Comparison of ENCODE assay signal across 13 cellular contexts in genomic region chr13:81540777-81541176, GRCh38.
DNase-seq lines count a peak whose midpoint lies in the region; ATAC-seq and TF ChIP-seq lines count a peak whose summit lies in the region.
"Had no signal": no experiment of that assay in that cellular context is flagged by ENCODE, and none has a peak within 500 bp of the region (broad histone marks: within the 10 kb centered on the region; RNA-seq: fewer than 3 reads in every experiment).

No MANE protein-coding gene starts in this region.

- DNase-seq in H9, result no peak
- DNase-seq in NAMALWA (ENCODE audit: low spot score), result peak; percentile 53
- peak in 1 of 2 donors; percentile 6 for DNase-seq in cardiac fibroblast (ENCODE audit: low read depth in 2 of 2)
- no peak for DNase-seq in nephron progenitor cell
- no peak for DNase-seq in stimulated activated naive CD4-positive, alpha-beta T cell (lab: John Stamatoyannopoulos, UW)
- no peak for DNase-seq in substantia nigra (lab: John Stamatoyannopoulos, UW)
- DNase-seq: activated CD4-positive, alpha-beta T cell treated with anti-CD3 and anti-CD28 coated beads for 1 hour; activated naive CD4-positive, alpha-beta T cell treated with Interleukin-2 at 50 U/mL for 16 hours; DMS79; effector CD4-positive, alpha-beta T cell; NCI-H1105 had no signal

- no peak overlapping the region for H3K4ac ChIP-seq in H9 (ENCODE audit: low read depth, low read length)

- H4K8ac ChIP-seq in H9 (replicated peaks; ENCODE audit: insufficient read length, low read depth, low read length), result no peak overlapping the region

- H3K27me3 ChIP-seq in H9 (ENCODE audit: insufficient read depth, low read length), result no peaks in the 10 kb centered on the region

- peak overlapping the region in 2 of 3 experiments; percentile 78 to 95; a peak in 4 of 7 replicates for H3K27ac Mint-ChIP-seq in H9
- H3K27ac Mint-ChIP-seq in nephron progenitor cell, result no peak overlapping the region

- peaks cover 6 to 19% (median 8%) of the 10 kb centered on the region in 3 experiments for H3K36me3 Mint-ChIP-seq in H9 (ENCODE audit: insufficient read depth in 1 of 3, low read depth in 3 of 3)
- no peaks in the 10 kb centered on the region for H3K36me3 Mint-ChIP-seq in nephron progenitor cell (ENCODE audit: low read depth)

- no peak overlapping the region for H2BK15ac ChIP-seq in H9 (ENCODE audit: low read depth, low read length)

- no peak overlapping the region for H3K27ac ChIP-seq in H9 (ENCODE audit: insufficient read length, low read depth, low read length)
- H3K27ac ChIP-seq in substantia nigra (ENCODE audit: low read depth, low read length, poor library complexity, severe bottlenecking), result no peak overlapping the region

- peaks cover 3% of the 10 kb centered on the region; the same call in 1 of the 2 replicates for H3K4me1 ChIP-seq in H9 (ENCODE audit: insufficient read depth, low read length)

- H3K4me3 Mint-ChIP-seq in H9 (no peak overlapping the region), nephron progenitor cell (no peak overlapping the region)

- no peaks in the 10 kb centered on the region for H3K23me2 ChIP-seq in H9 (ENCODE audit: insufficient read length, low read depth, low read length, poor library complexity, severe bottlenecking)

- no peak overlapping the region for H2BK12ac ChIP-seq in H9 (ENCODE audit: insufficient read length, low read depth, low read length)

- no peak overlapping the region for H2AK5ac ChIP-seq in H9 (ENCODE audit: insufficient read length, low read length)

- no peak for ATAC-seq in HG03378 (IDR thresholded peaks at IDR 0.05; ENCODE audit: unreplicated experiment)
- no peak for ATAC-seq in GM18517 (IDR thresholded peaks at IDR 0.05; ENCODE audit: unreplicated experiment)

- H3K14ac ChIP-seq in H9 (ENCODE audit: insufficient read depth, low read length), result no peak overlapping the region

- no peaks in the 10 kb centered on the region for H3K79me1 ChIP-seq in H9 (ENCODE audit: insufficient read depth, low read depth, low read length, poor library complexity, severe bottlenecking)

- no peak overlapping the region for H4K5ac ChIP-seq in H9 (ENCODE audit: insufficient read length, low read depth, low read length)

- no peaks in the 10 kb centered on the region for H3K79me2 ChIP-seq in H9 (ENCODE audit: insufficient read depth, low read length)

- WGBS in H9 (ENCODE audit: extremely low coverage, insufficient read length, low lambda C conversion rate), result no CpG with 5 or more reads among the region's 1 CpG

- no peak overlapping the region for H3K23ac ChIP-seq in H9 (ENCODE audit: insufficient read length, low read depth, low read length)

- H4K91ac ChIP-seq in H9 (ENCODE audit: insufficient read length, low read depth, low read length), result no peak overlapping the region

- TF ChIP-seq CTCF in H9 (conservative IDR thresholded peaks at IDR 0.05) (peak; percentile 62), cardiac fibroblast (IDR thresholded peaks at IDR 0.05; ENCODE audit: low read depth, low read length) (peak; percentile 10), nephron progenitor cell (IDR thresholded peaks at IDR 0.05) (peak; percentile 42)

- no peak overlapping the region for H3K4me2 ChIP-seq in H9 (ENCODE audit: insufficient read depth, insufficient read length, low read length)

- H3K4me3 ChIP-seq in cardiac fibroblast (replicated peaks in 1 of 2; ENCODE audit: low read depth in 2 of 2, low read length in 2 of 2), result no peak overlapping the region

- H3K4me1 Mint-ChIP-seq in H9 (peaks cover 18 to 24% of the 10 kb centered on the region in 2 experiments), nephron progenitor cell (no peaks in the 10 kb centered on the region)

- no peak overlapping the region for H3K56ac ChIP-seq in H9 (ENCODE audit: insufficient read length, low read depth, low read length)

- H3K9me3 Mint-ChIP-seq in H9 (peaks cover 8 to 13% of the 10 kb centered on the region in 2 experiments), nephron progenitor cell (peaks cover 7% of the 10 kb centered on the region)

- no peak overlapping the region for H3K9ac ChIP-seq in H9 (ENCODE audit: extremely low read depth, insufficient read length, low read length)

- no peak overlapping the region for H2BK20ac ChIP-seq in H9 (ENCODE audit: low read depth, low read length, poor library complexity, severe bottlenecking)

- H3K27me3 Mint-ChIP-seq in H9 (ENCODE audit: low read depth) (no peaks in the 10 kb centered on the region; the same call in 1 of the 2 replicates), nephron progenitor cell (ENCODE audit: low read depth, poor library complexity) (no peaks in the 10 kb centered on the region)

- H2BK120ac ChIP-seq in H9 (ENCODE audit: low read depth, low read length, poor library complexity, severe bottlenecking), result no peak overlapping the region

- H4K20me1 ChIP-seq in H9 (ENCODE audit: control insufficient read depth, insufficient read depth, insufficient read length), result no peaks in the 10 kb centered on the region

- H2AFZ ChIP-seq in H9 (ENCODE audit: low read length), result no peak overlapping the region

- H3T11ph ChIP-seq in H9 (ENCODE audit: low read length), result no peak overlapping the region

- no peak overlapping the region for H3K18ac ChIP-seq in H9 (ENCODE audit: insufficient read length, low read depth, low read length)

- no peaks in the 10 kb centered on the region for H3K9me3 ChIP-seq in H9 (ENCODE audit: control insufficient read depth, low read depth, low read length)

- no peak overlapping the region for H2BK5ac ChIP-seq in H9 (ENCODE audit: insufficient read length, low read length)

Comparison
In these comparisons a context has a peak if more than half of its experiments do, and no peak if none do; other contexts are left out.
1. CTCF ChIP-seq: peak in every context shown above with its lines; median percentile 62 in H9; 42 in nephron progenitor cell; 10 in cardiac fibroblast.